Comparison of ENCODE assay signal across 8 cellular contexts in genomic region chr3:52897130-52898109, GRCh38. TPM values are rescaled to one million over a fixed set of nuclear protein-coding genes. Genes with fewer than 3 reads are reported as not detected.
DNase-seq lines count a peak whose midpoint lies in the region; ATAC-seq and TF ChIP-seq lines count a peak whose summit lies in the region.

TSS of gene STIMATE (minus strand) at chr3:52897548. CDS start at chr3:52897450, 98 bp downstream.

- intact Hi-C loops in dendritic cell treated with granulocyte-macrophage colony-stimulating factor and Interleukin-4, amounts not matched to agents 40 ng/mL and 50 ng/mL, for 4 days (cut with micrococcal nuclease), result no loop called here
- intact Hi-C loops in left lung (cut with DNase I), result no loop called here

- H3K36me3 ChIP-seq in BE2C (no peaks in the 10 kb centered on the region), left lung (no peaks in the 10 kb centered on the region)

- H3K4me3 Mint-ChIP-seq in dendritic cell treated with granulocyte-macrophage colony-stimulating factor and Interleukin-4, amounts not matched to agents 40 ng/mL and 50 ng/mL, for 4 days, result peak within 1 kb of the TSS; percentile 90

- H3K9me3 ChIP-seq in BE2C (no peaks in the 10 kb centered on the region), left lung (no peaks in the 10 kb centered on the region)

- ATAC-seq in HG03432 (IDR thresholded peaks at IDR 0.05; ENCODE audit: unreplicated experiment), result peak; percentile 97
- peak; percentile 98 for ATAC-seq in left lung

- DNase-seq in BE2C (peak; percentile 80), GM19238 (ENCODE audit: insufficient read length, low spot score) (peak; percentile 93), NCI-H526 (lab: John Stamatoyannopoulos, UW) (peak; percentile 59 to 92), left lung (peak; percentile 91 to 98)
- DNase-seq in activated CD4-positive, alpha-beta T cell treated with anti-CD3 and anti-CD28 coated beads, Interleukin-2, amount 50 U/mL, for 1 hour, result peak; percentile 86
- DNase-seq in stimulated activated CD4-positive, alpha-beta T cell treated with anti-CD3 and anti-CD28 coated beads, Interleukin-2, amount 100 ng/mL, for 4 hours (ENCODE audit: low read depth), result peak; percentile 80

- peak within 1 kb of the TSS; percentile 84 for H3K27ac Mint-ChIP-seq in dendritic cell treated with granulocyte-macrophage colony-stimulating factor and Interleukin-4, amounts not matched to agents 40 ng/mL and 50 ng/mL, for 4 days

- H3K9me3 Mint-ChIP-seq in dendritic cell treated with granulocyte-macrophage colony-stimulating factor and Interleukin-4, amounts not matched to agents 40 ng/mL and 50 ng/mL, for 4 days, result no peaks in the 10 kb centered on the region

- peaks cover 21% of the 10 kb centered on the region for H3K36me3 Mint-ChIP-seq in dendritic cell treated with granulocyte-macrophage colony-stimulating factor and Interleukin-4, amounts not matched to agents 40 ng/mL and 50 ng/mL, for 4 days (ENCODE audit: low read depth)

- H3K4me1 ChIP-seq in BE2C, result no peaks in the 10 kb centered on the region
- H3K4me1 ChIP-seq in left lung, result peaks cover 21 to 50% of the 10 kb centered on the region in 2 donors

- peak within 1 kb of the TSS; percentile 69 for H3K4me3 ChIP-seq in BE2C (ENCODE audit: low read depth, low read length)
- H3K4me3 ChIP-seq in left lung, result peak within 1 kb of the TSS; percentile 90 to 97

- peak within 1 kb of the TSS; percentile 26 to 77 for H3K27ac ChIP-seq in left lung

- no peaks in the 10 kb centered on the region for H3K27me3 Mint-ChIP-seq in dendritic cell treated with granulocyte-macrophage colony-stimulating factor and Interleukin-4, amounts not matched to agents 40 ng/mL and 50 ng/mL, for 4 days

- TF ChIP-seq CTCF in BE2C (IDR thresholded peaks at IDR 0.05; ENCODE audit: low read depth, low read length), result no peak
- TF ChIP-seq CTCF in left lung (IDR thresholded peaks at IDR 0.05), result no peak

- H3K4me1 Mint-ChIP-seq in dendritic cell treated with granulocyte-macrophage colony-stimulating factor and Interleukin-4, amounts not matched to agents 40 ng/mL and 50 ng/mL, for 4 days (ENCODE audit: low read depth), result peaks cover 53% of the 10 kb centered on the region

- H3K27me3 ChIP-seq in BE2C (no peaks in the 10 kb centered on the region), left lung (no peaks in the 10 kb centered on the region)

RNA-seq across cellular contexts. Expression of gene STIMATE, which starts in this region (rescaled TPM):
- 8.4 TPM for polyA plus RNA-seq in BE2C (2012; ENCODE audit: insufficient read depth, insufficient read length, low read depth)
- 10 to 100 TPM; 21.0 to 28.3 TPM for total RNA-seq in left lung

Comparison
In these comparisons a context has a peak if more than half of its experiments do, and no peak if none do; other contexts are left out.
1. Peak in every context shown above with its lines: DNase-seq, ATAC-seq, H3K4me3 ChIP-seq and H3K27ac ChIP-seq.